ENCODE assay signal across 1 cellular context in the genomic region with DNA sequence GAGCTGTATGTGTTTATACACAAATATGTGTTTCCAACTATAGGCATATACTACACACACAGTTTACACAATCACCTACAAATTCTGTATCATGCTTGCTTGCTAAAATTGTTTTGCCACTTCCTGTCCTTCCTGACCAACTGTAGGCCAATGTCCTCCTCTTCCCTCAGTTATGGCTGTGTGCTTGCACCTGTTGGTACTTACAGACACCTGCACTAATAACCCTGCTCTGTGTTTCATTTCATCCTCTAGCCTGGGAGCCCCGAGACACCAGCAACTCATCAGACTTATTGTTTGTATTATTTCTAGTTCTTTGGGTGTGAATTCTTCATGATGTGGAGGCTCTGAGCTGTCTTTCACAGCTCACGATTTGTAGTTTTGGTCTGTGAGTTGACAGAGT.
TF ChIP-seq lines count a peak whose summit lies in the region.

No MANE protein-coding gene starts in this region.

TF ChIP-seq in HEK293, 187 proteins besides CTCF, POLR2A, EP300 and RAD21:
- 0 out of 2 replicates have a peak, but pooled peaks have one; percentile 12 for TF ChIP-seq SCRT1 (tag by site-specific recombination; IDR thresholded peaks at IDR 0.05; ENCODE audit: borderline replicate concordance)
- TF ChIP-seq, protein P1, sequence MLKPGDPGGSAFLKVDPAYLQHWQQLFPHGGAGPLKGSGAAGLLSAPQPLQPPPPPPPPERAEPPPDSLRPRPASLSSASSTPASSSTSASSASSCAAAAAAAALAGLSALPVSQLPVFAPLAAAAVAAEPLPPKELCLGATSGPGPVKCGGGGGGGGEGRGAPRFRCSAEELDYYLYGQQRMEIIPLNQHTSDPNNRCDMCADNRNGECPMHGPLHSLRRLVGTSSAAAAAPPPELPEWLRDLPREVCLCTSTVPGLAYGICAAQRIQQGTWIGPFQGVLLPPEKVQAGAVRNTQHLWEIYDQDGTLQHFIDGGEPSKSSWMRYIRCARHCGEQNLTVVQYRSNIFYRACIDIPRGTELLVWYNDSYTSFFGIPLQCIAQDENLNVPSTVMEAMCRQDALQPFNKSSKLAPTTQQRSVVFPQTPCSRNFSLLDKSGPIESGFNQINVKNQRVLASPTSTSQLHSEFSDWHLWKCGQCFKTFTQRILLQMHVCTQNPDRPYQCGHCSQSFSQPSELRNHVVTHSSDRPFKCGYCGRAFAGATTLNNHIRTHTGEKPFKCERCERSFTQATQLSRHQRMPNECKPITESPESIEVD (tag by site-specific recombination; IDR thresholded peaks at IDR 0.05): no peak
